Comparison of ENCODE assay signal across 28 cellular contexts in the genomic region with DNA sequence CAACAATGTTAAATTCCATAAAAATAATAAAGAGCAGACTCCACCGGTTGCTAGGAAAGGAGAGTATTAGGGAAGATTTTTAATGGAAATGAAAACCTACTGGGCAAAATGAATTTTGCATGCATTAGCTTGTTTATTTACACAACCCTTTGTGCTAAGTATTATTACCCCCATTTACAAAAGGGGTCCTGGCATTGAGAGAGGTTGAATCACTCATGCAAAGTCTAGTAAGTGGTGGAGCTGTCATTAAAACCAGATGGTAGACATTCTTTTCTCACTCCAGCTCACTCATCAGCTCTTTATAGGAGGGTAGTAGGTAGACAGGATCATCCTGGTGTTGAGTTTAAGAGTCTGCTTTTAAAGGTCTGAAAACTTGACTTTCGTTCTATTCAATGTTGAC.
DNase-seq lines count a peak whose midpoint lies in the region; ATAC-seq and TF ChIP-seq lines count a peak whose summit lies in the region.
"Had no signal": no experiment of that assay in that cellular context is flagged by ENCODE, and none has a peak within 500 bp of the region (broad histone marks: within the 10 kb centered on the region; RNA-seq: fewer than 3 reads in every experiment).

No MANE protein-coding gene starts in this region.

- CTCF ChIA-PET in BJ (lab: Yijun Ruan, JAX): interaction anchor here (1.6 kb wide), 1 partner anchor 69 kb away, joined by 3 read pairs; no protein-coding TSS in a partner anchor

- POLR2A ChIA-PET in BJ (lab: Charles Lee): interaction anchor here (0.6 kb wide), 1 partner anchor 394 kb away, joined by 9 read pairs; no protein-coding TSS in a partner anchor

- DNase-seq in BJ (ENCODE audit: low read depth) (peak; percentile 46), HCEC 1CT (peak; percentile 3), NCI-H748 (lab: John Stamatoyannopoulos, UW; ENCODE audit: unreplicated experiment) (peak; percentile 84), fibroblast of mammary gland (ENCODE audit: low read depth) (peak; percentile 52), NCI-H1092 (lab: John Stamatoyannopoulos, UW) (no peak)
- DNase-seq: activated CD4-positive, alpha-beta T cell treated with anti-CD3 and anti-CD28 coated beads for 4 hours; activated CD8-positive, alpha-beta memory T cell treated with anti-CD3 and anti-CD28 coated beads for 24 hours; activated gamma-delta T cell; activated naive CD8-positive, alpha-beta T cell treated with anti-CD3 and anti-CD28 coated beads, Interleukin-2, amount 50 U/mL, for 24 hours; brain microvascular endothelial cell; CD4-positive, alpha-beta memory T cell; foreskin keratinocyte; GDM1; heart left ventricle; Kasumi-1; MV-4-11; NCI-H1930; NCI-H2227 treated with DMSO at 0.1 percent for 48 hours; PC-3; Right ventricle myocardium superior; stimulated activated naive CD4-positive, alpha-beta T cell treated with Interleukin-2 at 50 U/mL for 16 hours; uterus had no signal

- no peak for TF ChIP-seq CTCF in BJ (IDR thresholded peaks at IDR 0.05; ENCODE audit: insufficient read depth, low read depth, low read length)
- no peak for TF ChIP-seq CTCF in fibroblast of mammary gland (conservative IDR thresholded peaks at IDR 0.05; ENCODE audit: control insufficient read depth, insufficient read depth, low read depth, low read length)

- H3K27me3 ChIP-seq in BJ (ENCODE audit: control insufficient read depth, insufficient read depth, low read length): no peaks in the 10 kb centered on the region
- H3K27me3 ChIP-seq: brain microvascular endothelial cell, foreskin keratinocyte, heart left ventricle, uterus had no signal

- H3K4me3 ChIP-seq in BJ (ENCODE audit: low read depth, low read length): no peak overlapping the region
- H3K4me3 ChIP-seq in fibroblast of mammary gland (ENCODE audit: control insufficient read depth, low read depth, low read length): no peak overlapping the region
- H3K4me3 ChIP-seq: heart left ventricle, lung, thoracic aorta, uterus had no signal

- no peaks in the 10 kb centered on the region for H3K36me3 ChIP-seq in BJ (ENCODE audit: control insufficient read depth, insufficient read depth, low read length)
- H3K36me3 ChIP-seq: brain microvascular endothelial cell, heart left ventricle, thoracic aorta, uterus had no signal

- ATAC-seq in GM21723 (IDR thresholded peaks at IDR 0.05; ENCODE audit: unreplicated experiment): no peak
- no peak for ATAC-seq in GM19324 (IDR thresholded peaks at IDR 0.05; ENCODE audit: low FRiP score, unreplicated experiment)
- no peak for ATAC-seq in GM18519 (IDR thresholded peaks at IDR 0.05; ENCODE audit: low FRiP score, unreplicated experiment)
- ATAC-seq: activated naive CD8-positive, alpha-beta T cell treated with anti-CD3 and anti-CD28 coated beads, Interleukin-2, amount 50 U/mL, for 24 hours; foreskin keratinocyte; heart left ventricle; HepG2; PC-3 had no signal
